ENCODE assay signal across 7 cellular contexts in genomic region chr14:93219103-93219726, GRCh38. TPM values are rescaled to one million over a fixed set of nuclear protein-coding genes. Genes with fewer than 3 reads are reported as not detected.
DNase-seq lines count a peak whose midpoint lies in the region; ATAC-seq and TF ChIP-seq lines count a peak whose summit lies in the region.

No MANE protein-coding gene starts in this region.

- no peaks in the 10 kb centered on the region for H3K9me3 Mint-ChIP-seq in osteocyte (ENCODE audit: unreplicated experiment)

- peaks cover 72% of the 10 kb centered on the region for H3K36me3 ChIP-seq in HAP-1 (replicated peaks)

- ATAC-seq in esophagus mucosa = peak; percentile 83

- TF ChIP-seq CTCF in WI38 (IDR thresholded peaks at IDR 0.05; ENCODE audit: low read depth, low read length) = peak; percentile 30
- TF ChIP-seq CTCF in osteocyte (IDR thresholded peaks at IDR 0.05) = peak; percentile 63

- no peaks in the 10 kb centered on the region for H3K9me3 ChIP-seq in HAP-1

- H3K4me1 ChIP-seq in HAP-1 = no peaks in the 10 kb centered on the region

- no peak overlapping the region for H3K27ac Mint-ChIP-seq in osteocyte (ENCODE audit: unreplicated experiment)

- no peaks in the 10 kb centered on the region for H3K27me3 Mint-ChIP-seq in osteocyte (ENCODE audit: unreplicated experiment)

- in situ Hi-C loops in G401 (cut with HindIII; ENCODE audit: low sequenced_read_pairs) (no loop called here), HAP-1 (cut with MboI; ENCODE audit: low sequenced_read_pairs) (no loop called here)

- DNase-seq in G401 (ENCODE audit: low spot score) (peak; percentile 65), HAP-1 (ENCODE audit: low spot score in 2 of 2) (peak; percentile 39 to 52), NCI-H2107 (lab: John Stamatoyannopoulos, UW) (peak; percentile 65), osteocyte (ENCODE audit: extremely low spot score, unreplicated experiment) (peak; percentile 27), NK-92 (lab: John Stamatoyannopoulos, UW; ENCODE audit: unreplicated experiment) (no peak)

- no peak overlapping the region for H3K4me3 Mint-ChIP-seq in osteocyte (ENCODE audit: unreplicated experiment)

- H3K27me3 ChIP-seq in HAP-1 (ENCODE audit: low read depth) = no peaks in the 10 kb centered on the region

- peaks cover 33% of the 10 kb centered on the region for H3K36me3 Mint-ChIP-seq in osteocyte (ENCODE audit: unreplicated experiment)

- H3K4me3 ChIP-seq in HAP-1 (no peak overlapping the region), WI38 (ENCODE audit: low read depth, low read length) (no peak overlapping the region)

- H3K4me1 Mint-ChIP-seq in osteocyte (ENCODE audit: unreplicated experiment) = no peaks in the 10 kb centered on the region

RNA-seq across cellular contexts. Expression of gene UBR7, which starts 12.2 kb away (rescaled TPM):
- 31.4 and 35.6 TPM in 2 replicates for total RNA-seq in G401 (2014; rRNA removed; shearing (Covaris generic))
- 13.4 TPM for total RNA-seq in esophagus mucosa
- 22.2 and 24.7 TPM in 2 replicates for total RNA-seq in osteocyte

RNA-seq across cellular contexts. Expression of gene GON7, which starts 12.3 kb away (rescaled TPM):
- total RNA-seq in G401 (2014; rRNA removed; shearing (Covaris generic)) = 42.8 and 48.8 TPM in 2 replicates
- 9.8 TPM for total RNA-seq in esophagus mucosa
- total RNA-seq in osteocyte = 8.8 and 10.4 TPM in 2 replicates

RNA-seq across cellular contexts. Expression of gene LYSET, which starts 34.1 kb away (rescaled TPM):
- total RNA-seq in G401 (2014; rRNA removed; shearing (Covaris generic)) = 18.1 and 25.6 TPM in 2 replicates
- 13.9 TPM for total RNA-seq in esophagus mucosa
- total RNA-seq in osteocyte = 23.1 and 23.4 TPM in 2 replicates

RNA-seq across cellular contexts. Expression of gene MOAP1, which starts 34.5 kb away (rescaled TPM):
- total RNA-seq in G401 (2014; rRNA removed; shearing (Covaris generic)) = 38.7 and 47.2 TPM in 2 replicates
- total RNA-seq in esophagus mucosa (4.6 TPM), osteocyte (25.4 and 27.1 TPM in 2 replicates)
